Comparison of ENCODE assay signal across 20 cellular contexts in the genomic region with DNA sequence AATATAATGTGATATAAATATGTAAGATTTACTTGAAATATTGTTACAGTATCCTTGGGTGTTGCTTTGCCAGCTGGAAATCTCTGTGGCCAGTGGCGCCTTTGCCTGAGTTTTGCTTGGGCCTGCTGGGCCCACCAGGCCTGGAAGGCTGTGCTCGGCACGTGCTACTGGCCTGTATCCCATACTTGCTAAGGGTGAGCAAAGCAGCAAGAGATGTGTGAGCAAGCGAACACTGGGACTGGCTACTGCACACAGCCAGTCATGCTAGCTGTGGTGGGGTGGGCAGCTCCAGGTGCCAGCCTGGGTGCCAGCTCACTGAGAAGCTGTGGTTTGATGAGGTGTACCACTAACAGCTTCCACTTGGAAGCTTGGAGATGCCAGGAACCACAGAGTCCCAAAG.
DNase-seq lines count a peak whose midpoint lies in the region; ATAC-seq, FAIRE-seq and TF ChIP-seq lines count a peak whose summit lies in the region.
"Had no signal": no experiment of that assay in that cellular context is flagged by ENCODE, and none has a peak within 500 bp of the region (broad histone marks: within the 10 kb centered on the region; RNA-seq: fewer than 3 reads in every experiment).

No MANE protein-coding gene starts in this region.

- ATAC-seq in K562 (no peak), esophagus mucosa (no peak)
- ATAC-seq: A549; CD8-positive, alpha-beta T cell had no signal

- FAIRE-seq in K562 (lab: Jason Lieb, UNC) = no peak
- FAIRE-seq: A549, D721Med, G401.6, GM12891 had no signal

- H3K4me1 ChIP-seq in mammary epithelial cell (ENCODE audit: insufficient read depth, low read length) = peaks cover 12% of the 10 kb centered on the region
- no peaks in the 10 kb centered on the region for H3K4me1 ChIP-seq in breast epithelium
- 0 out of 5 replicates have a peak, but pooled peaks cover 0 to 3% of the 10 kb centered on the region in 2 experiments for H3K4me1 ChIP-seq in K562 (replicated peaks in 1 of 2; ENCODE audit: control insufficient read depth in 2 of 2, insufficient read depth in 2 of 2, low read length in 2 of 2)
- no peaks in the 10 kb centered on the region for H3K4me1 ChIP-seq in spleen
- H3K4me1 ChIP-seq: A549; BLaER1 treated with 17β-estradiol and CSF1 and Interleukin-3, amounts not matched to agents 10 nM and 100 nM; Caco-2 had no signal

- H4K20me1 ChIP-seq in mammary epithelial cell (ENCODE audit: insufficient read depth, low read length) (no peaks in the 10 kb centered on the region), K562 (replicated peaks; ENCODE audit: control insufficient read depth, insufficient read depth, low read length) (no peaks in the 10 kb centered on the region)
- H4K20me1 ChIP-seq: BLaER1 treated with 17β-estradiol and CSF1 and Interleukin-3, amounts not matched to agents 10 nM and 100 nM had no signal

- H3K36me3 ChIP-seq in mammary epithelial cell (ENCODE audit: insufficient read depth, low read length) (no peaks in the 10 kb centered on the region), breast epithelium (no peaks in the 10 kb centered on the region), K562 (ENCODE audit: control insufficient read depth, insufficient read depth, low read length) (no peaks in the 10 kb centered on the region), spleen (no peaks in the 10 kb centered on the region)

- POLR2A ChIA-PET in K562 (lab: Yijun Ruan, JAX) = no interaction called here

- CTCF ChIA-PET in mammary epithelial cell (lab: Charles Lee; ENCODE audit: low non-redundant PET) (no interaction called here), K562 (lab: Yijun Ruan, JAX; ENCODE audit: low intra/inter-chr PET ratio) (no interaction called here)

- BruUV-seq in mammary epithelial cell (replicated peaks; lab: Mats Ljungman, UMichigan) (no TSS peak), K562 (replicated peaks; lab: Mats Ljungman, UMichigan) (no TSS peak)

- H2AFZ ChIP-seq in mammary epithelial cell (ENCODE audit: low read depth, low read length) (peak overlapping the region; percentile 11), K562 (ENCODE audit: low read depth, low read length) (no peak overlapping the region)

- TF ChIP-seq CTCF in mammary epithelial cell (conservative IDR thresholded peaks at IDR 0.05 in 1 of 2, IDR thresholded peaks at IDR 0.05 in 1 of 2; ENCODE audit: extremely low read depth in 1 of 2, insufficient read depth in 1 of 2, low read depth in 1 of 2, low read length in 2 of 2) = no peak
- TF ChIP-seq CTCF in breast epithelium (IDR thresholded peaks at IDR 0.05) = no peak
- no peak for TF ChIP-seq CTCF in K562 (IDR thresholded peaks at IDR 0.05 in 2 of 3, conservative IDR thresholded peaks at IDR 0.05 in 1 of 3; ENCODE audit: insufficient read depth in 2 of 3, low read depth in 1 of 3, low read length in 3 of 3)
- no peak for TF ChIP-seq CTCF in spleen (IDR thresholded peaks at IDR 0.05 in 8 of 11, conservative IDR thresholded peaks at IDR 0.05 in 3 of 11)

- no peak for DNase-seq in mammary epithelial cell
- no peak for DNase-seq in breast epithelium (ENCODE audit: low spot score in 2 of 2)
- no peak for DNase-seq in K562 (ENCODE audit: extremely low read depth in 1 of 4, low spot score in 3 of 4)
- DNase-seq in spleen = peak; percentile 51
- DNase-seq in NCI-H748 (lab: John Stamatoyannopoulos, UW; ENCODE audit: unreplicated experiment) = no peak
- DNase-seq: AML-193; Caco-2; Calu3; CD4-positive, alpha-beta T cell; CD8-positive, alpha-beta T cell; DMS79 treated with DMSO at 0.1 percent for 48 hours; GF-D8 had no signal

- 75% methylated on average over 4 of the region's 4 CpGs for WGBS in mammary epithelial cell (ENCODE audit: low coverage, missing lambda C conversion rate)
- WGBS in K562 (ENCODE audit: insufficient coverage, low coverage, missing lambda C conversion rate) = 3% methylated on average over 4 of the region's 4 CpGs
- WGBS in spleen, 5 donors = 74 to 90% (median 88%) methylated on average over 4 of the region's 4 CpGs

- in situ Hi-C loops in mammary epithelial cell (cut with MboI; ENCODE audit: low sequenced_read_pairs in 2 of 2) (no loop called here), K562 (cut with MboI) (no loop called here)

- H3K4me3 ChIP-seq in mammary epithelial cell (replicated peaks in 1 of 3; ENCODE audit: insufficient read depth in 1 of 3, low read depth in 2 of 3, low read length in 3 of 3) = no peak overlapping the region
- no peak overlapping the region for H3K4me3 ChIP-seq in breast epithelium
- H3K4me3 ChIP-seq in K562 = no peak overlapping the region
- no peak overlapping the region for H3K4me3 ChIP-seq in spleen
- H3K4me3 ChIP-seq: A549; BLaER1 treated with 17β-estradiol and CSF1 and Interleukin-3, amounts not matched to agents 10 nM and 100 nM had no signal

- H3K9ac ChIP-seq in mammary epithelial cell (ENCODE audit: insufficient read depth, low read length) (no peak overlapping the region), K562 (ENCODE audit: insufficient read depth in 1 of 2, low read depth in 2 of 2, low read length in 2 of 2) (no peak overlapping the region)
- H3K9ac ChIP-seq: BLaER1 treated with 17β-estradiol and CSF1 and Interleukin-3, amounts not matched to agents 10 nM and 100 nM had no signal

- intact Hi-C loops in mammary epithelial cell (cut with micrococcal nuclease) (no loop called here), breast epithelium (cut with DNase I; ENCODE audit: low total_unique reads) (no loop called here), K562 (cut with micrococcal nuclease) (no loop called here), spleen (cut with DNase I; ENCODE audit: low total_unique reads) (no loop called here)

- no peak overlapping the region for H3K27ac ChIP-seq in mammary epithelial cell (ENCODE audit: insufficient read depth, low read depth, low read length)
- H3K27ac ChIP-seq in breast epithelium = no peak overlapping the region
- no peak overlapping the region for H3K27ac ChIP-seq in K562 (ENCODE audit: extremely low read depth, low read depth, low read length)
- H3K27ac ChIP-seq in spleen = no peak overlapping the region
- H3K27ac ChIP-seq: 22Rv1; A549; BLaER1 treated with 17β-estradiol and CSF1 and Interleukin-3, amounts not matched to agents 10 nM and 100 nM; C4-2B had no signal

- H3K4me2 ChIP-seq in mammary epithelial cell (ENCODE audit: insufficient read depth, low read depth, low read length) (no peak overlapping the region), K562 (ENCODE audit: insufficient read depth, low read length) (no peak overlapping the region)
- H3K4me2 ChIP-seq: A549; BLaER1 treated with 17β-estradiol and CSF1 and Interleukin-3, amounts not matched to agents 10 nM and 100 nM had no signal

- TF ChIP-seq POLR2A in breast epithelium (IDR thresholded peaks at IDR 0.05) (no peak), K562 (conservative IDR thresholded peaks at IDR 0.05) (no peak), spleen (IDR thresholded peaks at IDR 0.05) (no peak)

- H3K9me3 ChIP-seq in mammary epithelial cell (replicated peaks; ENCODE audit: insufficient read depth, low read length) (peaks cover 9% of the 10 kb centered on the region), breast epithelium (peaks cover 18 to 21% of the 10 kb centered on the region in 2 donors), K562 (replicated peaks; ENCODE audit: control insufficient read depth, insufficient read depth, low read depth, low read length) (no peaks in the 10 kb centered on the region), spleen (peaks cover 9 to 76% (median 56%) of the 10 kb centered on the region in 8 donors)

- no peak for TF ChIP-seq RAD21 in K562 (CRISPR knock-in tag; conservative IDR thresholded peaks at IDR 0.05 in 1 of 2, IDR thresholded peaks at IDR 0.05 in 1 of 2)

- no peaks in the 10 kb centered on the region for H3K79me2 ChIP-seq in mammary epithelial cell (ENCODE audit: insufficient read depth, low read length)
- H3K79me2 ChIP-seq in K562 (ENCODE audit: control insufficient read depth, insufficient read depth, low read length) = no peaks in the 10 kb centered on the region

- dilution Hi-C loops in mammary epithelial cell (cut with HindIII; ENCODE audit: low sequenced_read_pairs) = no loop called here

- no peaks in the 10 kb centered on the region for H3K9me1 ChIP-seq in K562 (ENCODE audit: control insufficient read depth, insufficient read depth, low read length)

- TF ChIP-seq EP300 in K562 (IDR thresholded peaks at IDR 0.05; ENCODE audit: low read length) = no peak

- no peaks in the 10 kb centered on the region for H3K27me3 ChIP-seq in mammary epithelial cell (ENCODE audit: insufficient read depth, low read length)
- H3K27me3 ChIP-seq in breast epithelium = no peaks in the 10 kb centered on the region
- H3K27me3 ChIP-seq in K562 (ENCODE audit: control insufficient read depth in 2 of 2, insufficient read depth in 2 of 2, low read length in 2 of 2) = no peaks in the 10 kb centered on the region
- H3K27me3 ChIP-seq in spleen (replicated peaks in 1 of 7) = no peaks in the 10 kb centered on the region
- H3K27me3 ChIP-seq: BLaER1 treated with 17β-estradiol and CSF1 and Interleukin-3, amounts not matched to agents 10 nM and 100 nM had no signal

TF ChIP-seq in K562, 482 proteins besides CTCF, POLR2A, EP300 and RAD21:
- TF ChIP-seq BRCA1 (IDR thresholded peaks at IDR 0.05) (no peak), BRCA1 (CRISPR knock-in tag; IDR thresholded peaks at IDR 0.05) (no peak), IRF2 (CRISPR knock-in tag; IDR thresholded peaks at IDR 0.05) (0 out of 2 replicates have a peak, but pooled peaks have one; percentile 17)
